ENCODE assay signal across 13 cellular contexts in the genomic region with DNA sequence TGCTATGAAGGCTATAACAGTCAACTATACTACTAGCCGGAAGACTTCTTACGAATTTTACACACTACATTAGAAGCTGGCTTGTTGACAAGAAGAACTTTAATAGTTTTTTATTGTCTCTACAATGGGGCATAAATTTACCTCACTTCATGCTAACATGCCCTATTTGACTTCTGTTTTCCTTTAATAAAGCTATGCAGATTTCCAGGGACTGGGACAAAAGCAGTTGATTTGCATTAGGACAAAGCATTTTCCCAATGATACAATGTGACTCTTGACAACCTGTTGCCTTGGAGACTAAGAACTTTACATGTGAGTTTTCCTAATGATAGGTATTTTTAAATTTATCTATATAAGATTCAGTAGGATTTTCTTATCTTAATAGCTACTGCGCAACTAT.
DNase-seq lines count a peak whose midpoint lies in the region; ATAC-seq and TF ChIP-seq lines count a peak whose summit lies in the region.
"Had no signal": no experiment of that assay in that cellular context is flagged by ENCODE, and none has a peak within 500 bp of the region (broad histone marks: within the 10 kb centered on the region; RNA-seq: fewer than 3 reads in every experiment).

No MANE protein-coding gene starts in this region.

- H3K27ac ChIP-seq in iPS-18a (ENCODE audit: low read length) (peak overlapping the region; percentile 81), spleen (no peak overlapping the region)
- H3K27ac ChIP-seq: HL-60, KMS-11 had no signal

- H3K4me3 ChIP-seq in NT2/D1 (ENCODE audit: insufficient read length, low read depth) (no peak overlapping the region), iPS-18a (ENCODE audit: low read length) (peak overlapping the region; percentile 17), spleen (no peak overlapping the region)

- H3K27me3 ChIP-seq in NT2/D1 (ENCODE audit: insufficient read depth, insufficient read length), result no peaks in the 10 kb centered on the region
- H3K27me3 ChIP-seq in iPS-18a (ENCODE audit: control insufficient read depth, insufficient read depth, low read length), result no peaks in the 10 kb centered on the region
- H3K27me3 ChIP-seq in spleen (replicated peaks in 1 of 7), result no peaks in the 10 kb centered on the region

- 88 to 92% (median 89%) methylated on average over 3 of the region's 3 CpGs for WGBS in spleen, 5 donors

- no peak for TF ChIP-seq CTCF in spleen (IDR thresholded peaks at IDR 0.05 in 8 of 11, conservative IDR thresholded peaks at IDR 0.05 in 3 of 11)

- H3K9me3 ChIP-seq in NT2/D1 (ENCODE audit: insufficient read depth, low read length) (no peaks in the 10 kb centered on the region), iPS-18a (ENCODE audit: control insufficient read depth, low read depth, low read length) (no peaks in the 10 kb centered on the region), spleen (no peaks in the 10 kb centered on the region)

- ATAC-seq in HG02763 (IDR thresholded peaks at IDR 0.05; ENCODE audit: unreplicated experiment), result no peak
- ATAC-seq: Panc1 had no signal

- DNase-seq in COR-L47 (lab: John Stamatoyannopoulos, UW), result peak; percentile 70
- peak; percentile 82 for DNase-seq in NCI-H1092 treated with DMSO at 0.1 percent for 48 hours (lab: John Stamatoyannopoulos, UW)
- peak; percentile 66 for DNase-seq in NT2/D1 (ENCODE audit: low read depth, low spot score)
- DNase-seq in spleen, result no peak
- no peak for DNase-seq in activated CD4-positive, alpha-beta T cell treated with anti-CD3 and anti-CD28 coated beads, Interleukin-2, amount 50 U/mL, for 4 hours
- no peak for DNase-seq in activated gamma-delta T cell treated with Interleukin-2 at 50 U/mL for 16 hours
- DNase-seq: Calu3, Right ventricle myocardium superior had no signal

- intact Hi-C loops in spleen (cut with DNase I; ENCODE audit: low total_unique reads), result no loop called here

- no peak for TF ChIP-seq POLR2A in spleen (IDR thresholded peaks at IDR 0.05)

- H3K4me1 ChIP-seq in NT2/D1 (ENCODE audit: insufficient read depth, insufficient read length) (no peaks in the 10 kb centered on the region), iPS-18a (ENCODE audit: control insufficient read depth, low read depth, low read length) (peaks cover 66% of the 10 kb centered on the region), spleen (no peaks in the 10 kb centered on the region)

- no peaks in the 10 kb centered on the region for H3K36me3 ChIP-seq in NT2/D1 (ENCODE audit: insufficient read depth, insufficient read length, low read length)
- no peaks in the 10 kb centered on the region for H3K36me3 ChIP-seq in iPS-18a (ENCODE audit: control insufficient read depth, low read depth, low read length)
- no peaks in the 10 kb centered on the region for H3K36me3 ChIP-seq in spleen

- H3K9ac ChIP-seq in NT2/D1 (ENCODE audit: insufficient read length, low read depth) (no peak overlapping the region), iPS-18a (ENCODE audit: low read length) (peak overlapping the region; percentile 63)
- H3K9ac ChIP-seq: KMS-11 had no signal

Comparison
In these comparisons a context has a peak if more than half of its experiments do, and no peak if none do; other contexts are left out.
1. DNase-seq: peak in COR-L47 (single experiment), NCI-H1092 treated with DMSO at 0.1 percent for 48 hours (single experiment) and NT2/D1 (single experiment); none in spleen (single experiment), activated CD4-positive, alpha-beta T cell treated with anti-CD3 and anti-CD28 coated beads, Interleukin-2, amount 50 U/mL, for 4 hours (0 of 2) and activated gamma-delta T cell treated with Interleukin-2 at 50 U/mL for 16 hours (single experiment).